Comparison of ENCODE assay signal across 8 cellular contexts in the genomic region with DNA sequence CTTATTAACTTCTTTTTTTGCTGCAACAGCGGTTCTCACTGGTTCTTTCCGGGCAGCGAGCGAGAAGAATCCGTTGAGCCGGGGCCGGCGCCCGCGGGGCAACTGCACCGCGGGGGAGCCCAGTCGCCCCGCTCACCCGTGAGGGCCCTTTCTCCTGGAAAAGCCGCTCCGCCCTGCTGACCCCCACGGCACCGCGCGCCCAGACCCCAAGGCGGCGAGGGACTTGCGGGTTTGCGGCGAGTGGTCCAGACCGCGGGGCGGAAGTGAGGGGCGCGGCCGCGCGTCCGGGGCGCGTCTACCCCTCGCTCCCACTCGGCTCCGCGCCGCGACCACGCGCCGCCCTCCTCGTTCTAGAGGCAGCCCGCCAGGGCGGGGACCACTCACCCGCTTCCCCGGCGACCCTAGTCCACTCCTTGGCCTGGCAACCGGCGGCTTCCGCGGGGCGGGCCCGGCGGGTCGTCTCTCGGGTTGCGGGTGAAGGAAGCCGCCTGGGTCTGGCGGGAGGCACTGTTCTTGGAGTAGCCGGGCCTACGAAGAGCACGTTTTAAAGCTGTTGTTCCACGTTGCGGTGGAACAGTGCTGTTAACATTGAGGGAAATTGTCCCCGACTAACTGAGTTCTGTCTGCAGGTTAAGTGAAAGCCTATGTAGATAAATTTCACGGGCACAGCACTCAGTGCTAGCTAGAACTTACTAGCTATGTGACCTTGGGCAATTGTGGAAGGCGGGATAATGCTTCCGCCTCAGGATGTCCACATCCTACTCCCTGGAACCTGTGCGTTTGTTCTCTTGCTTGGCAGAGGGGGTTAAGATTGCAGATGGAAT. TPM values are rescaled to one million over a fixed set of nuclear protein-coding genes. Genes with fewer than 3 reads are reported as not detected.
DNase-seq lines count a peak whose midpoint lies in the region; ATAC-seq and TF ChIP-seq lines count a peak whose summit lies in the region.

A gene with protein sequence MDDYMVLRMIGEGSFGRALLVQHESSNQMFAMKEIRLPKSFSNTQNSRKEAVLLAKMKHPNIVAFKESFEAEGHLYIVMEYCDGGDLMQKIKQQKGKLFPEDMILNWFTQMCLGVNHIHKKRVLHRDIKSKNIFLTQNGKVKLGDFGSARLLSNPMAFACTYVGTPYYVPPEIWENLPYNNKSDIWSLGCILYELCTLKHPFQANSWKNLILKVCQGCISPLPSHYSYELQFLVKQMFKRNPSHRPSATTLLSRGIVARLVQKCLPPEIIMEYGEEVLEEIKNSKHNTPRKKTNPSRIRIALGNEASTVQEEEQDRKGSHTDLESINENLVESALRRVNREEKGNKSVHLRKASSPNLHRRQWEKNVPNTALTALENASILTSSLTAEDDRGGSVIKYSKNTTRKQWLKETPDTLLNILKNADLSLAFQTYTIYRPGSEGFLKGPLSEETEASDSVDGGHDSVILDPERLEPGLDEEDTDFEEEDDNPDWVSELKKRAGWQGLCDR (minus strand): TSS at position 439 of the 824 bp plus-strand sequence. CDS start 3,406 bp downstream, outside the sequence.

- H3K4me3 ChIP-seq in CD4-positive, alpha-beta memory T cell (ENCODE audit: low read length in 2 of 2): peak within 1 kb of the TSS; percentile 55 to 70
- H3K4me3 ChIP-seq in OCI-LY3 (ENCODE audit: low read length): peak within 1 kb of the TSS; percentile 91
- H3K4me3 ChIP-seq in esophagus squamous epithelium: peak within 1 kb of the TSS; percentile 61 to 99 (median 92)
- peak within 1 kb of the TSS; percentile 67 to 80 for H3K4me3 ChIP-seq in muscle layer of colon (ENCODE audit: low read depth in 1 of 2, low read length in 2 of 2)

- H3K36me3 ChIP-seq in CD4-positive, alpha-beta memory T cell (ENCODE audit: insufficient read depth, low read length): no peaks in the 10 kb centered on the region
- H3K36me3 ChIP-seq in OCI-LY3 (replicated peaks; ENCODE audit: low read depth, low read length) (no peaks in the 10 kb centered on the region), esophagus squamous epithelium (no peaks in the 10 kb centered on the region), muscle layer of colon (ENCODE audit: insufficient read depth, low read length) (no peaks in the 10 kb centered on the region)

- CTCF ChIA-PET in CD4-positive, alpha-beta memory T cell (lab: Charles Lee; ENCODE audit: partially characterized antibody): interaction anchor here (0.7 to 1.7 kb wide), 6 partner anchors 8 to 292 kb away, joined by 3 to 9 read pairs (median 4); a partner anchor contains a TSS

- intact Hi-C loops in CD4-positive, alpha-beta memory T cell (cut with micrococcal nuclease): loop anchor here (1.0 kb wide), 2 partner anchors 35 to 147 kb away; a partner anchor contains a TSS
- intact Hi-C loops in esophagus squamous epithelium (cut with DNase I): no loop called here

- no peaks in the 10 kb centered on the region for H3K9me3 Mint-ChIP-seq in CD4-positive, alpha-beta memory T cell

- peaks cover 0 to 2% of the 10 kb centered on the region in 2 donors for H3K36me3 Mint-ChIP-seq in CD4-positive, alpha-beta memory T cell

- no peaks in the 10 kb centered on the region for H3K9me3 ChIP-seq in CD4-positive, alpha-beta memory T cell (ENCODE audit: control insufficient read depth in 1 of 2, low read length in 2 of 2)
- no peaks in the 10 kb centered on the region for H3K9me3 ChIP-seq in OCI-LY3 (ENCODE audit: insufficient read depth, low read length)
- no peaks in the 10 kb centered on the region for H3K9me3 ChIP-seq in esophagus squamous epithelium
- no peaks in the 10 kb centered on the region for H3K9me3 ChIP-seq in muscle layer of colon (ENCODE audit: low read length)

- POLR2A ChIA-PET in CD4-positive, alpha-beta memory T cell (lab: Charles Lee; ENCODE audit: partially characterized antibody): interaction anchor here (0.8 to 2.7 kb wide), 10 partner anchors 13 to 706 kb away, joined by 3 to 17 read pairs (median 4); a partner anchor contains a TSS

- peak within 1 kb of the TSS; percentile 80 for H3K4me2 ChIP-seq in OCI-LY3 (ENCODE audit: low read length)

- WGBS in esophagus squamous epithelium, 2 donors: 11 to 27% methylated on average over 5 to 6 of the region's 74 CpGs

- peaks cover 8% of the 10 kb centered on the region; the same call in 1 of the 2 replicates for H3K79me2 ChIP-seq in OCI-LY3 (ENCODE audit: low read length)

- peak within 1 kb of the TSS; percentile 89 to 95 (median 93) for H3K4me3 Mint-ChIP-seq in CD4-positive, alpha-beta memory T cell

- H3K27me3 ChIP-seq in CD4-positive, alpha-beta memory T cell (ENCODE audit: insufficient read depth, low read length): no peaks in the 10 kb centered on the region
- no peaks in the 10 kb centered on the region for H3K27me3 ChIP-seq in OCI-LY3 (ENCODE audit: low read depth, low read length)
- no peaks in the 10 kb centered on the region for H3K27me3 ChIP-seq in esophagus squamous epithelium
- H3K27me3 ChIP-seq in muscle layer of colon (ENCODE audit: control insufficient read depth in 1 of 2, insufficient read depth in 2 of 2, low read length in 2 of 2): no peaks in the 10 kb centered on the region

- peak within 1 kb of the TSS; percentile 40 for H3K27ac ChIP-seq in CD4-positive, alpha-beta memory T cell (ENCODE audit: low read depth, low read length)
- peak within 1 kb of the TSS; percentile 23; the same call in 1 of the 2 replicates for H3K27ac ChIP-seq in OCI-LY3 (ENCODE audit: low read length)
- H3K27ac ChIP-seq in esophagus squamous epithelium: peak within 1 kb of the TSS; percentile 75 to 93 (median 88)
- peak within 1 kb of the TSS; percentile 79 for H3K27ac ChIP-seq in muscle layer of colon (ENCODE audit: low read depth, low read length)

- H3K4me1 Mint-ChIP-seq in CD4-positive, alpha-beta memory T cell: peaks cover 27 to 46% (median 32%) of the 10 kb centered on the region in 4 donors

- TF ChIP-seq POLR2A in esophagus squamous epithelium (IDR thresholded peaks at IDR 0.05): peak in 1 of 4 donors; percentile 13

- H3K4me1 ChIP-seq in CD4-positive, alpha-beta memory T cell (ENCODE audit: insufficient read depth, low read length): peaks cover 15% of the 10 kb centered on the region
- H3K4me1 ChIP-seq in OCI-LY3 (ENCODE audit: low read length) (peaks cover 12% of the 10 kb centered on the region), esophagus squamous epithelium (peaks cover 6 to 35% (median 18%) of the 10 kb centered on the region in 3 donors), muscle layer of colon (ENCODE audit: insufficient read depth, low read length) (peaks cover 13% of the 10 kb centered on the region)

- no peak for TF ChIP-seq CTCF in OCI-LY3 (IDR thresholded peaks at IDR 0.05; ENCODE audit: low read depth, low read length)
- no peak for TF ChIP-seq CTCF in esophagus squamous epithelium (IDR thresholded peaks at IDR 0.05)

- H3K9ac ChIP-seq in OCI-LY3 (ENCODE audit: low read length): peak within 1 kb of the TSS; percentile 82
- H3K9ac ChIP-seq in muscle layer of colon (ENCODE audit: low read length): peak within 1 kb of the TSS; percentile 72

- H4K20me1 ChIP-seq in OCI-LY3 (ENCODE audit: insufficient read depth, low read length): no peaks in the 10 kb centered on the region

- H3K27me3 Mint-ChIP-seq in CD4-positive, alpha-beta memory T cell: no peaks in the 10 kb centered on the region

- peak within 1 kb of the TSS; percentile 85 for H2AFZ ChIP-seq in OCI-LY3 (ENCODE audit: low read depth, low read length)

- peak; percentile 83 for ATAC-seq in GM19397 (IDR thresholded peaks at IDR 0.05; ENCODE audit: unreplicated experiment)
- ATAC-seq in HG03558 (IDR thresholded peaks at IDR 0.05; ENCODE audit: extremely low read depth, unreplicated experiment): peak; percentile 71

- peak within 1 kb of the TSS; percentile 73 to 95 (median 86) for H3K27ac Mint-ChIP-seq in CD4-positive, alpha-beta memory T cell

- DNase-seq in CD4-positive, alpha-beta memory T cell: peak; percentile 53 to 65 (median 59)
- DNase-seq in activated T-cell treated with anti-CD3 and anti-CD28 coated beads, Interleukin-2, amount 50 U/mL, for 48 hours: peak; percentile 70 to 75
- peak; percentile 6 for DNase-seq in esophagus squamous epithelium (lab: John Stamatoyannopoulos, UW)
- peak; percentile 24 for DNase-seq in stimulated activated CD8-positive, alpha-beta memory T cell treated with anti-CD3 and anti-CD28 coated beads, Interleukin-7, amount 100 ng/mL, for 24 hours (ENCODE audit: low read depth)

RNA-seq across cellular contexts. Expression of the gene that starts here (rescaled TPM):
- total RNA-seq in CD4-positive, alpha-beta memory T cell: 1 to 10 TPM; 6.4 to 8.2 TPM
- polyA plus RNA-seq in CD4-positive, alpha-beta memory T cell: 1 to 10 TPM; 3.4 to 7.3 TPM
- 1 to 10 TPM; 2.2 to 9.0 (median 5.8) TPM for total RNA-seq in esophagus squamous epithelium

Comparison
In these comparisons a context has a peak if more than half of its experiments do, and no peak if none do; other contexts are left out.
1. Peak in every context shown above with its lines: DNase-seq, ATAC-seq, H3K4me3 ChIP-seq and H3K27ac ChIP-seq.
2. DNase-seq: peak in every context shown above with its lines; median percentile 72 in activated T-cell treated with anti-CD3 and anti-CD28 coated beads, Interleukin-2, amount 50 U/mL, for 48 hours; 59 in CD4-positive, alpha-beta memory T cell; 24 in stimulated activated CD8-positive, alpha-beta memory T cell treated with anti-CD3 and anti-CD28 coated beads, Interleukin-7, amount 100 ng/mL, for 24 hours; 6 in esophagus squamous epithelium.
3. H3K27ac ChIP-seq: peak in every context shown above with its lines; median percentile 88 in esophagus squamous epithelium; 79 in muscle layer of colon; 40 in CD4-positive, alpha-beta memory T cell; 23 in OCI-LY3.